In the genomic region with DNA sequence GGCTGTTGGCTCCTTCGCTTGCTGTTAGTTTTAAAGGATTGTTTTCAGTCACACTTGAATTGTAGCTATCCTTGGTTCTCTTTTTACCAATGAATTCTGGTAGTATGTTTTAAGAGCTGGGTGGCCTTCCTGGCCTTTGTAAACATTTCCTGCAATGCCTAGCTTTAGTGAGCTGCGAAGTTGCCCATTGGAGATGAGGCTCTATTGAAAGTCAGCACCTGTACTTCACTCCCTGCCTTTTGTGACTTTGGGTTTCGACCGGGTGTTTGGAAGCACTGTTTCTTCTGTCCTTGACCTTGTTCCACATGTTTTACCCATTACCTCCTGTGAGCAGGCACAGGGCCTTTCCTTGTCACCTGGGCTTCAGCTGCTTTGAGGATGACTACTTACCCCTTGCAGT, we compare ENCODE assay signal across 20 cellular contexts.
DNase-seq lines count a peak whose midpoint lies in the region; ATAC-seq and TF ChIP-seq lines count a peak whose summit lies in the region.
"Had no signal": no experiment of that assay in that cellular context is flagged by ENCODE, and none has a peak within 500 bp of the region (broad histone marks: within the 10 kb centered on the region; RNA-seq: fewer than 3 reads in every experiment).

No MANE protein-coding gene starts in this region.

- peaks cover 59% of the 10 kb centered on the region for H3K4me1 Mint-ChIP-seq in CD8-positive, alpha-beta T cell (ENCODE audit: low read depth)
- H3K4me1 Mint-ChIP-seq in activated CD4-positive, alpha-beta T cell treated with anti-CD3 and anti-CD28 coated beads, Interleukin-2, amount 10 ng/mL, durations not matched to agents 24 days and 14 days = peaks cover 33% of the 10 kb centered on the region

- no peak overlapping the region for H2BK20ac ChIP-seq in IMR-90 (ENCODE audit: low read depth, low read length)

- no peaks in the 10 kb centered on the region for H3K27me3 Mint-ChIP-seq in CD8-positive, alpha-beta T cell (ENCODE audit: low read depth)
- H3K27me3 Mint-ChIP-seq in activated CD4-positive, alpha-beta T cell treated with anti-CD3 and anti-CD28 coated beads, Interleukin-2, amount 10 ng/mL, durations not matched to agents 24 days and 14 days = no peaks in the 10 kb centered on the region

- H3K27ac ChIP-seq in CD8-positive, alpha-beta T cell (ENCODE audit: low read depth, low read length) = no peak overlapping the region
- H3K27ac ChIP-seq in IMR-90 (ENCODE audit: insufficient read depth, low read length) (no peak overlapping the region), esophagus squamous epithelium (peak overlapping the region in 3 of 4 donors; percentile 43 to 71 (median 58)), neutrophil (peak overlapping the region; percentile 4)
- H3K27ac ChIP-seq: foreskin keratinocyte, neural progenitor cell, tibial artery had no signal

- no peak overlapping the region for H3K4ac ChIP-seq in IMR-90 (ENCODE audit: low read depth, low read length)

- H3K18ac ChIP-seq in IMR-90 (ENCODE audit: low read depth, low read length) = no peak overlapping the region

- dilution Hi-C loops in IMR-90 (cut with HindIII; ENCODE audit: low sequenced_read_pairs, unreplicated experiment) = no loop called here

- no peaks in the 10 kb centered on the region for H3K36me3 ChIP-seq in CD8-positive, alpha-beta T cell (ENCODE audit: insufficient read depth, low read length)
- peaks cover 8% of the 10 kb centered on the region; the same call in 1 of the 2 replicates for H3K36me3 ChIP-seq in IMR-90 (ENCODE audit: control insufficient read depth, insufficient read depth, low read length)
- peaks cover 0 to 9% (median 0%) of the 10 kb centered on the region in 3 donors for H3K36me3 ChIP-seq in esophagus squamous epithelium
- H3K36me3 ChIP-seq in neutrophil = peaks cover 7% of the 10 kb centered on the region

- no peak overlapping the region for H2BK15ac ChIP-seq in IMR-90 (ENCODE audit: low read depth, low read length)

- POLR2A ChIA-PET in CD8-positive, alpha-beta T cell (lab: Charles Lee) = interaction anchor here (0.6 kb wide), 1 partner anchor 9 kb away, joined by 3 read pairs; no protein-coding TSS in a partner anchor
- POLR2A ChIA-PET in IMR-90 (lab: Charles Lee; ENCODE audit: unreplicated experiment) = no interaction called here

- peak overlapping the region; percentile 18 for H3K27ac Mint-ChIP-seq in CD8-positive, alpha-beta T cell
- no peak overlapping the region for H3K27ac Mint-ChIP-seq in activated CD4-positive, alpha-beta T cell treated with anti-CD3 and anti-CD28 coated beads, Interleukin-2, amount 10 ng/mL, durations not matched to agents 24 days and 14 days
- H3K27ac Mint-ChIP-seq: activated T-helper 1 cell treated with anti-CD3 and anti-CD28 coated beads, Interleukin-12 subunit alpha, Interleukin-12 subunit beta, Interleukin-2, Interleukin-4 antibody, amounts not matched to agents 30 ng/mL and 10 ng/mL and 1 ng/mL, durations not matched to agents 14 hours and 24 hours and 36 hours had no signal

- peaks cover 39% of the 10 kb centered on the region for H4K20me1 ChIP-seq in IMR-90 (ENCODE audit: insufficient read depth, low read length)

- no peak overlapping the region for H3K56ac ChIP-seq in IMR-90 (ENCODE audit: extremely low read depth, insufficient read depth, low read length)

- no peak overlapping the region for H4K91ac ChIP-seq in IMR-90 (ENCODE audit: insufficient read depth, low read depth, low read length)

- no CpG with 5 or more reads among the region's 4 CpGs for WGBS in IMR-90 (ENCODE audit: extremely low coverage in 2 of 2, insufficient read length in 1 of 2), 2 experiments
- WGBS in esophagus squamous epithelium, 2 donors = 84 to 85% methylated on average over 4 of the region's 4 CpGs

- no peak for TF ChIP-seq RAD21 in IMR-90 (IDR thresholded peaks at IDR 0.05; ENCODE audit: low read length)

- no peak for TF ChIP-seq POLR2A in IMR-90 (IDR thresholded peaks at IDR 0.05; ENCODE audit: low read depth, low read length)
- TF ChIP-seq POLR2A in esophagus squamous epithelium (IDR thresholded peaks at IDR 0.05) = no peak

- H3K4me1 ChIP-seq in CD8-positive, alpha-beta T cell (ENCODE audit: insufficient read depth, low read length) = peaks cover 51% of the 10 kb centered on the region
- H3K4me1 ChIP-seq in IMR-90 (ENCODE audit: control insufficient read depth, insufficient read depth, low read length) = peaks cover 4% of the 10 kb centered on the region
- H3K4me1 ChIP-seq in esophagus squamous epithelium = peaks cover 22 to 49% (median 25%) of the 10 kb centered on the region in 3 donors
- H3K4me1 ChIP-seq in neutrophil (ENCODE audit: control insufficient read depth in 1 of 2, insufficient read depth in 1 of 2, low read depth in 1 of 2, low read length in 1 of 2) = peaks cover 12 to 15% of the 10 kb centered on the region in 2 experiments

- H3K23ac ChIP-seq in IMR-90 (ENCODE audit: low read depth, low read length) = 0 out of 2 replicates have a peak overlapping the region, but pooled peaks have one; percentile 31

- DNase-seq in CD8-positive, alpha-beta T cell = no peak
- DNase-seq in IMR-90 (no peak), esophagus squamous epithelium (lab: John Stamatoyannopoulos, UW) (no peak), KBM-7 (no peak)
- no peak for DNase-seq in stimulated activated CD4-positive, alpha-beta T cell treated with anti-CD3 and anti-CD28 coated beads, Interleukin-4, amount 100 ng/mL, for 24 hours
- no peak for DNase-seq in activated CD4-positive, alpha-beta T cell treated with anti-CD3 and anti-CD28 coated beads, Interleukin-2, amount 10 ng/mL, durations not matched to agents 24 days and 14 days
- DNase-seq: AML-193; amygdala; NCI-H1092 treated with DMSO at 0.1 percent for 48 hours; NCI-H2171; stimulated activated CD4-positive, alpha-beta T cell treated with anti-CD3 and anti-CD28 coated beads, Interleukin-4, amount 100 ng/mL, for 1 hour; tibial artery had no signal

- no peak overlapping the region for H4K8ac ChIP-seq in IMR-90 (ENCODE audit: low read depth in 2 of 2, low read length in 2 of 2)

- CTCF ChIA-PET in CD8-positive, alpha-beta T cell (lab: Charles Lee) = interaction anchor here (0.9 kb wide), 1 partner anchor 18 kb away, joined by 4 read pairs; no protein-coding TSS in a partner anchor
- CTCF ChIA-PET in IMR-90 (lab: Yijun Ruan, JAX) = interaction anchor here (0.6 kb wide), 1 partner anchor 96 kb away, joined by 4 read pairs; no protein-coding TSS in a partner anchor

- H3K4me3 Mint-ChIP-seq in CD8-positive, alpha-beta T cell = no peak overlapping the region
- H3K4me3 Mint-ChIP-seq in activated CD4-positive, alpha-beta T cell treated with anti-CD3 and anti-CD28 coated beads, Interleukin-2, amount 10 ng/mL, durations not matched to agents 24 days and 14 days = no peak overlapping the region
- H3K4me3 Mint-ChIP-seq: activated T-helper 1 cell treated with anti-CD3 and anti-CD28 coated beads, Interleukin-12 subunit alpha, Interleukin-12 subunit beta, Interleukin-2, Interleukin-4 antibody, amounts not matched to agents 30 ng/mL and 10 ng/mL and 1 ng/mL, durations not matched to agents 14 hours and 24 hours and 36 hours; neural progenitor cell had no signal

- no TSS peak for BruUV-seq in IMR-90 (replicated peaks; lab: Mats Ljungman, UMichigan)

- no peaks in the 10 kb centered on the region for H3K9me3 ChIP-seq in CD8-positive, alpha-beta T cell (ENCODE audit: low read length)
- H3K9me3 ChIP-seq in IMR-90 (ENCODE audit: control insufficient read depth, insufficient read depth, low read length) (no peaks in the 10 kb centered on the region; the same call in 1 of the 2 replicates), esophagus squamous epithelium (no peaks in the 10 kb centered on the region), neutrophil (no peaks in the 10 kb centered on the region)
- H3K9me3 ChIP-seq: tibial artery had no signal

- H3K9me1 ChIP-seq in IMR-90 (ENCODE audit: insufficient read depth, low read length) = peaks cover 17% of the 10 kb centered on the region

- no peak overlapping the region for H2AFZ ChIP-seq in IMR-90 (replicated peaks; ENCODE audit: low read length, poor library complexity)
- H2AFZ ChIP-seq: neural progenitor cell had no signal

- H3K4me3 ChIP-seq in CD8-positive, alpha-beta T cell (ENCODE audit: low read depth, low read length) = no peak overlapping the region
- H3K4me3 ChIP-seq in IMR-90 (ENCODE audit: insufficient read depth, low read depth, low read length) (no peak overlapping the region), esophagus squamous epithelium (no peak overlapping the region), neutrophil (ENCODE audit: low read depth in 1 of 2, low read length in 1 of 2) (no peak overlapping the region)
- H3K4me3 ChIP-seq: neural progenitor cell, tibial artery had no signal

- H2AK9ac ChIP-seq in IMR-90 (replicated peaks; ENCODE audit: low read depth, low read length, poor library complexity) = no peak overlapping the region

- H3K9ac ChIP-seq in IMR-90 (ENCODE audit: low read depth, low read length) = no peak overlapping the region
- H3K9ac ChIP-seq: neural progenitor cell had no signal

- peaks cover 30 to 52% of the 10 kb centered on the region in 2 experiments for H3K79me1 ChIP-seq in IMR-90 (ENCODE audit: low read depth in 1 of 2, low read length in 2 of 2)

- H3K36me3 Mint-ChIP-seq in CD8-positive, alpha-beta T cell = peaks cover 35% of the 10 kb centered on the region
- H3K36me3 Mint-ChIP-seq in activated CD4-positive, alpha-beta T cell treated with anti-CD3 and anti-CD28 coated beads, Interleukin-2, amount 10 ng/mL, durations not matched to agents 24 days and 14 days (ENCODE audit: low read depth) = peaks cover 28% of the 10 kb centered on the region

- no peak overlapping the region for H2BK120ac ChIP-seq in IMR-90 (ENCODE audit: low read depth, low read length)

- no peak overlapping the region; the same call in 1 of the 2 replicates for H4K5ac ChIP-seq in IMR-90 (ENCODE audit: low read depth, low read length)

- no peak for TF ChIP-seq CTCF in CD8-positive, alpha-beta T cell (IDR thresholded peaks at IDR 0.05)
- TF ChIP-seq CTCF in IMR-90 (conservative IDR thresholded peaks at IDR 0.05; ENCODE audit: low read depth, low read length) (no peak), esophagus squamous epithelium (IDR thresholded peaks at IDR 0.05) (no peak), neutrophil (IDR thresholded peaks at IDR 0.05) (no peak)

- no peaks in the 10 kb centered on the region for H3K27me3 ChIP-seq in CD8-positive, alpha-beta T cell (ENCODE audit: insufficient read depth, low read length)
- H3K27me3 ChIP-seq in IMR-90 (ENCODE audit: control insufficient read depth, insufficient read depth, low read length) (no peaks in the 10 kb centered on the region), esophagus squamous epithelium (no peaks in the 10 kb centered on the region), neutrophil (no peaks in the 10 kb centered on the region)
- H3K27me3 ChIP-seq: foreskin keratinocyte, neural progenitor cell, tibial artery had no signal

- no peak for ATAC-seq in CD8-positive, alpha-beta T cell
- ATAC-seq in IMR-90 (ENCODE audit: low read depth) (no peak), HG02678 (IDR thresholded peaks at IDR 0.05; ENCODE audit: unreplicated experiment) (no peak)
- ATAC-seq: HCT116, Panc1, SK-N-SH treated with all-trans-retinoic acid at 6 μM for 48 hours had no signal

- intact Hi-C loops in CD8-positive, alpha-beta T cell (cut with DNase I, micrococcal nuclease) = loop anchor here in 1 of 2 experiments (5.0 kb wide), 1 partner anchor 34 kb away; no protein-coding TSS in a partner anchor
- intact Hi-C loops in IMR-90 (cut with micrococcal nuclease) = no loop called here
- intact Hi-C loops in esophagus squamous epithelium (cut with DNase I) = no loop called here
- intact Hi-C loops in activated CD4-positive, alpha-beta T cell treated with anti-CD3 and anti-CD28 coated beads, Interleukin-2, amount 10 ng/mL, durations not matched to agents 24 days and 14 days (cut with micrococcal nuclease) = no loop called here

- H3K4me2 ChIP-seq in IMR-90 (ENCODE audit: low read depth, low read length) = no peak overlapping the region
- H3K4me2 ChIP-seq: neural progenitor cell had no signal

- in situ Hi-C loops in IMR-90 (cut with MboI; ENCODE audit: low sequenced_read_pairs) (no loop called here), KBM-7 (cut with MboI; ENCODE audit: low pct_unique_long_range_greater_than_20kb, low sequenced_read_pairs) (no loop called here)

- H2BK5ac ChIP-seq in IMR-90 (ENCODE audit: low read depth, low read length, poor library complexity, severe bottlenecking) = no peak overlapping the region

- H2AK5ac ChIP-seq in IMR-90 (ENCODE audit: low read depth, low read length) = no peak overlapping the region

- no peaks in the 10 kb centered on the region for H3K9me3 Mint-ChIP-seq in CD8-positive, alpha-beta T cell
- H3K9me3 Mint-ChIP-seq in activated CD4-positive, alpha-beta T cell treated with anti-CD3 and anti-CD28 coated beads, Interleukin-2, amount 10 ng/mL, durations not matched to agents 24 days and 14 days = no peaks in the 10 kb centered on the region
- H3K9me3 Mint-ChIP-seq: activated T-helper 1 cell treated with anti-CD3 and anti-CD28 coated beads, Interleukin-12 subunit alpha, Interleukin-12 subunit beta, Interleukin-2, Interleukin-4 antibody, amounts not matched to agents 30 ng/mL and 10 ng/mL and 1 ng/mL, durations not matched to agents 14 hours and 24 hours and 36 hours had no signal

- no peak overlapping the region for H3K14ac ChIP-seq in IMR-90 (replicated peaks; ENCODE audit: low read depth, low read length)

Comparison
In these comparisons a context has a peak if more than half of its experiments do, and no peak if none do; other contexts are left out.
1. H3K27ac ChIP-seq: peak in esophagus squamous epithelium (3 of 4) and neutrophil (single experiment); none in CD8-positive, alpha-beta T cell (single experiment) and IMR-90 (single experiment).